In the genomic region with DNA sequence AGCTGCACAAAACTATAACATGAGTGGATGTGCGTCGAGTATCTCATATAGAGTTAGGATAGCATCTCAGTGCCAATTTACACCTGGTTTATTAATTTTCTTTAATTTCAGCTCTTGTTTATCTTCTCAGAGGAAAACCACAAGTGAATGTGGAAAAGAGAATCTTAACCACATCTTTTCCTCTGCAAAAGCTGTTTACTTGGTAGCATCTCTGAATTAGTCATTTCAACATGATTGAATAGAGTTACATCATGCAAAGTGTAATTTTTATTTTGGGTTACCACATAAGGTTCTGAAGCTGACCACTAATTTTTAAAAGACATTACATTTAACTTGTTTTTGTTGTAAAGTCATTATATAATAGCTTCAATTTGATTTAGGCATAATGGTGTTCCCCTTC, we compare ENCODE assay signal across 16 cellular contexts.
DNase-seq lines count a peak whose midpoint lies in the region; ATAC-seq and TF ChIP-seq lines count a peak whose summit lies in the region.
"Had no signal": no experiment of that assay in that cellular context is flagged by ENCODE, and none has a peak within 500 bp of the region (broad histone marks: within the 10 kb centered on the region; RNA-seq: fewer than 3 reads in every experiment).

No MANE protein-coding gene starts in this region.

- peak overlapping the region; percentile 61 for H3K4me3 Mint-ChIP-seq in CD4-positive, alpha-beta T cell
- H3K4me3 Mint-ChIP-seq in T-helper 17 cell: peak overlapping the region; percentile 5

- H3K27me3 Mint-ChIP-seq in CD4-positive, alpha-beta T cell: peaks cover 5% of the 10 kb centered on the region
- peaks cover 6% of the 10 kb centered on the region for H3K27me3 Mint-ChIP-seq in T-helper 17 cell

- no peaks in the 10 kb centered on the region for H3K36me3 Mint-ChIP-seq in CD4-positive, alpha-beta T cell (ENCODE audit: low read depth)
- H3K36me3 Mint-ChIP-seq in T-helper 17 cell (ENCODE audit: low read depth): no peaks in the 10 kb centered on the region
- H3K36me3 Mint-ChIP-seq: activated naive CD4-positive, alpha-beta T cell treated with anti-CD3 and anti-CD28 coated beads, Interleukin-2, amount 50 U/mL, for 72 hours had no signal

- peak; percentile 39 for ATAC-seq in CD4-positive, alpha-beta T cell (ENCODE audit: poor library complexity)
- peak; percentile 50 for ATAC-seq in GM19351 (IDR thresholded peaks at IDR 0.05; ENCODE audit: unreplicated experiment)
- peak; percentile 47 for ATAC-seq in T-helper 17 cell
- ATAC-seq: activated CD4-positive, CD25-positive, alpha-beta regulatory T cell treated with anti-CD3 and anti-CD28 coated beads, Interleukin-2, amount 50 U/mL, for 24 hours had no signal

- DNase-seq in CD4-positive, alpha-beta T cell: no peak
- DNase-seq in T-helper 17 cell (no peak), fibroblast of villous mesenchyme (ENCODE audit: low read depth) (peak; percentile 13), NCI-H1105 (lab: John Stamatoyannopoulos, UW) (no peak), NCI-H82 treated with DMSO at 0.1 percent for 48 hours (lab: John Stamatoyannopoulos, UW; ENCODE audit: unreplicated experiment) (no peak), HPDE6-E6E7 (ENCODE audit: extremely low spot score) (no peak)
- DNase-seq: effector memory CD4-positive, alpha-beta T cell; glutamatergic neuron; NCI-H1417 treated with DMSO at 0.1 percent for 48 hours; stimulated activated CD4-positive, alpha-beta T cell treated with anti-CD3 and anti-CD28 coated beads, Interleukin-2, amount 100 ng/mL, for 48 hours; stimulated activated naive CD4-positive, alpha-beta T cell treated with Interleukin-2 at 50 U/mL for 16 hours; thyroid gland had no signal

- no peaks in the 10 kb centered on the region for H3K9me3 ChIP-seq in CD4-positive, alpha-beta T cell (ENCODE audit: control insufficient read depth, low read length)
- H3K9me3 ChIP-seq in T-helper 17 cell (ENCODE audit: control insufficient read depth, low read length, poor library complexity, severe bottlenecking): no peaks in the 10 kb centered on the region
- H3K9me3 ChIP-seq: esophagus muscularis mucosa, thyroid gland had no signal

- H3K27me3 ChIP-seq in CD4-positive, alpha-beta T cell (ENCODE audit: control insufficient read depth, insufficient read depth, low read length): no peaks in the 10 kb centered on the region
- H3K27me3 ChIP-seq: esophagus muscularis mucosa, thyroid gland had no signal

- peak overlapping the region; percentile 59 for H3K27ac Mint-ChIP-seq in CD4-positive, alpha-beta T cell
- peak overlapping the region; percentile 80 for H3K27ac Mint-ChIP-seq in T-helper 17 cell
- H3K27ac Mint-ChIP-seq: activated naive CD4-positive, alpha-beta T cell treated with anti-CD3 and anti-CD28 coated beads, Interleukin-2, amount 50 U/mL, for 72 hours had no signal

- CTCF ChIA-PET in CD4-positive, alpha-beta T cell (lab: Charles Lee): no interaction called here

- no peak for TF ChIP-seq CTCF in CD4-positive, alpha-beta T cell (IDR thresholded peaks at IDR 0.05)
- no peak for TF ChIP-seq CTCF in fibroblast of villous mesenchyme (IDR thresholded peaks at IDR 0.05; ENCODE audit: insufficient read depth, low read depth, low read length)

- intact Hi-C loops in CD4-positive, alpha-beta T cell (cut with DNase I, micrococcal nuclease): loop anchor here (2.0 to 5.0 kb wide), 4 partner anchors 28 to 396 kb away; no protein-coding TSS in a partner anchor

- H3K9me3 Mint-ChIP-seq in CD4-positive, alpha-beta T cell: no peaks in the 10 kb centered on the region
- H3K9me3 Mint-ChIP-seq: activated naive CD4-positive, alpha-beta T cell treated with anti-CD3 and anti-CD28 coated beads, Interleukin-2, amount 50 U/mL, for 72 hours had no signal

- no peak overlapping the region for H3K4me3 ChIP-seq in fibroblast of villous mesenchyme (ENCODE audit: low read depth, low read length)
- H3K4me3 ChIP-seq: esophagus muscularis mucosa, thyroid gland had no signal

- POLR2A ChIA-PET in CD4-positive, alpha-beta T cell (lab: Charles Lee): interaction anchor here (0.8 to 2.2 kb wide), 10 partner anchors 9 to 583 kb away, joined by 3 to 6 read pairs (median 4); a partner anchor contains a TSS

- H3K27ac ChIP-seq in CD4-positive, alpha-beta T cell (ENCODE audit: low read depth, low read length): no peak overlapping the region
- H3K27ac ChIP-seq: esophagus muscularis mucosa, thyroid gland had no signal

- peaks cover 42% of the 10 kb centered on the region for H3K4me1 Mint-ChIP-seq in CD4-positive, alpha-beta T cell (ENCODE audit: low read depth)
- peaks cover 14% of the 10 kb centered on the region for H3K4me1 Mint-ChIP-seq in T-helper 17 cell
